Comparison of ENCODE assay signal across 8 cellular contexts in genomic region chr13:45847554-45848224, GRCh38. TPM values are rescaled to one million over a fixed set of nuclear protein-coding genes. Genes with fewer than 3 reads are reported as not detected.
DNase-seq lines count a peak whose midpoint lies in the region; ATAC-seq and TF ChIP-seq lines count a peak whose summit lies in the region.

No MANE protein-coding gene starts in this region.

- no peaks in the 10 kb centered on the region for H3K9me2 ChIP-seq in MM.1S (replicated peaks; ENCODE audit: insufficient read depth, low read length)

- peak overlapping the region; percentile 63 for H2AFZ ChIP-seq in MM.1S (ENCODE audit: low read length)

- no peak for ATAC-seq in HG02870 (IDR thresholded peaks at IDR 0.05; ENCODE audit: unreplicated experiment)

- H3K4me3 Mint-ChIP-seq in activated CD4-positive, alpha-beta memory T cell treated with anti-CD3 and anti-CD28 coated beads for 36 hours: peak overlapping the region; percentile 38

- no peak overlapping the region for H3K9ac ChIP-seq in MM.1S (ENCODE audit: low read length)

- H3K4me3 ChIP-seq in MM.1S (ENCODE audit: low read length) (no peak overlapping the region), esophagus muscularis mucosa (no peak overlapping the region), BE2C (ENCODE audit: low read depth, low read length) (no peak overlapping the region)

- no peak for TF ChIP-seq EP300 in esophagus muscularis mucosa (IDR thresholded peaks at IDR 0.05)

- H3K4me1 Mint-ChIP-seq in activated CD4-positive, alpha-beta memory T cell treated with anti-CD3 and anti-CD28 coated beads for 36 hours (ENCODE audit: low read depth): peaks cover 48% of the 10 kb centered on the region

- TF ChIP-seq CTCF in MM.1S (IDR thresholded peaks at IDR 0.05; ENCODE audit: low read length): no peak
- no peak for TF ChIP-seq CTCF in esophagus muscularis mucosa (IDR thresholded peaks at IDR 0.05)
- no peak for TF ChIP-seq CTCF in BE2C (IDR thresholded peaks at IDR 0.05; ENCODE audit: low read depth, low read length)

- DNase-seq in GF-D8 (lab: John Stamatoyannopoulos, UW): peak; percentile 32
- peak; percentile 65 for DNase-seq in MM.1S
- DNase-seq in activated CD4-positive, alpha-beta memory T cell treated with anti-CD3 and anti-CD28 coated beads for 36 hours: peak; percentile 35
- peak; percentile 87 for DNase-seq in kidney tubule cell (ENCODE audit: low spot score)
- DNase-seq in esophagus muscularis mucosa (ENCODE audit: extremely low spot score): no peak
- DNase-seq in BE2C: no peak
- DNase-seq in cerebellar cortex (ENCODE audit: low spot score): no peak

- H3K4me2 ChIP-seq in MM.1S (ENCODE audit: low read depth, low read length): peak overlapping the region; percentile 60; the same call in 1 of the 2 replicates

- no peak for TF ChIP-seq POLR2A in esophagus muscularis mucosa (IDR thresholded peaks at IDR 0.05; ENCODE audit: low read depth)

- POLR2A ChIA-PET in activated CD4-positive, alpha-beta memory T cell treated with anti-CD3 and anti-CD28 coated beads for 36 hours (lab: Charles Lee): no interaction called here

- H3K4me1 ChIP-seq in MM.1S (ENCODE audit: low read length): peaks cover 6% of the 10 kb centered on the region; the same call in 1 of the 2 replicates
- H3K4me1 ChIP-seq in esophagus muscularis mucosa: peaks cover 6 to 19% (median 19%) of the 10 kb centered on the region in 4 donors
- no peaks in the 10 kb centered on the region for H3K4me1 ChIP-seq in BE2C

- H3K9me3 ChIP-seq in MM.1S (replicated peaks; ENCODE audit: insufficient read depth, low read length) (no peaks in the 10 kb centered on the region), esophagus muscularis mucosa (no peaks in the 10 kb centered on the region), BE2C (no peaks in the 10 kb centered on the region)

- 61% methylated on average over 10 of the region's 13 CpGs for WGBS in esophagus muscularis mucosa

- peak overlapping the region; percentile 25; the same call in 1 of the 2 replicates for H3K27ac ChIP-seq in MM.1S (ENCODE audit: low read length)
- H3K27ac ChIP-seq in esophagus muscularis mucosa (replicated peaks in 1 of 4): no peak overlapping the region

- no peaks in the 10 kb centered on the region for H4K20me1 ChIP-seq in MM.1S (ENCODE audit: insufficient read depth, low read length)

- CTCF ChIA-PET in activated CD4-positive, alpha-beta memory T cell treated with anti-CD3 and anti-CD28 coated beads for 36 hours (lab: Charles Lee): no interaction called here

- H3K79me2 ChIP-seq in MM.1S (ENCODE audit: low read length): no peaks in the 10 kb centered on the region

- H3K9me3 Mint-ChIP-seq in activated CD4-positive, alpha-beta memory T cell treated with anti-CD3 and anti-CD28 coated beads for 36 hours: no peaks in the 10 kb centered on the region

- H3K27me3 ChIP-seq in MM.1S (replicated peaks; ENCODE audit: insufficient read depth, low read length) (no peaks in the 10 kb centered on the region), esophagus muscularis mucosa (peaks cover 0 to 63% (median 21%) of the 10 kb centered on the region in 4 donors), BE2C (peaks cover 43% of the 10 kb centered on the region)

- H3K27me3 Mint-ChIP-seq in activated CD4-positive, alpha-beta memory T cell treated with anti-CD3 and anti-CD28 coated beads for 36 hours: peaks cover 14% of the 10 kb centered on the region

- H3K27ac Mint-ChIP-seq in activated CD4-positive, alpha-beta memory T cell treated with anti-CD3 and anti-CD28 coated beads for 36 hours: peak overlapping the region; percentile 11

- H3K36me3 Mint-ChIP-seq in activated CD4-positive, alpha-beta memory T cell treated with anti-CD3 and anti-CD28 coated beads for 36 hours: no peaks in the 10 kb centered on the region

- H3K36me3 ChIP-seq in MM.1S (replicated peaks; ENCODE audit: insufficient read depth, low read length): no peaks in the 10 kb centered on the region
- H3K36me3 ChIP-seq in esophagus muscularis mucosa: no peaks in the 10 kb centered on the region
- H3K36me3 ChIP-seq in BE2C: no peaks in the 10 kb centered on the region

- no peaks in the 10 kb centered on the region for H3F3A ChIP-seq in MM.1S (ENCODE audit: insufficient read depth, low read length)

- intact Hi-C loops in activated CD4-positive, alpha-beta memory T cell treated with anti-CD3 and anti-CD28 coated beads for 36 hours (cut with micrococcal nuclease): no loop called here
- intact Hi-C loops in esophagus muscularis mucosa (cut with DNase I): no loop called here

RNA-seq across cellular contexts. Expression of gene SIAH3, which starts 3.9 kb away (rescaled TPM):
- total RNA-seq in activated CD4-positive, alpha-beta memory T cell treated with anti-CD3 and anti-CD28 coated beads for 36 hours: under 1 TPM; 0.05 to 0.07 TPM
- not detected for total RNA-seq in esophagus muscularis mucosa
- polyA plus RNA-seq in BE2C (2012; ENCODE audit: insufficient read depth, insufficient read length, low read depth): 0.06 TPM

Comparison
In these comparisons a context has a peak if more than half of its experiments do, and no peak if none do; other contexts are left out.
1. DNase-seq: peak in GF-D8 (single experiment), MM.1S (single experiment), activated CD4-positive, alpha-beta memory T cell treated with anti-CD3 and anti-CD28 coated beads for 36 hours (single experiment) and kidney tubule cell (single experiment); none in esophagus muscularis mucosa (single experiment), BE2C (single experiment) and cerebellar cortex (single experiment).